ENCODE assay signal across 1 cellular context in genomic region chr20:25382704-25383370, GRCh38.
TF ChIP-seq lines count a peak whose summit lies in the region.

No MANE protein-coding gene starts in this region.

TF ChIP-seq in GM23338, 12 proteins besides CTCF, POLR2A, EP300 and RAD21 (continued from another document):
- TF ChIP-seq ZNF462 (CRISPR knock-in tag; IDR thresholded peaks at IDR 0.05) (no peak), EZH2 (IDR thresholded peaks at IDR 0.05; ENCODE audit: low read depth, unreplicated experiment) (no peak), POLR2AphosphoS5 (IDR thresholded peaks at IDR 0.05; ENCODE audit: low read depth) (no peak), ZNF114 (CRISPR knock-in tag; IDR thresholded peaks at IDR 0.05) (no peak), ETS1 (IDR thresholded peaks at IDR 0.05) (no peak), EZH2phosphoT487 (IDR thresholded peaks at IDR 0.05; ENCODE audit: unreplicated experiment) (no peak), CREB1 (CRISPR knock-in tag; IDR thresholded peaks at IDR 0.05; ENCODE audit: low read depth) (no peak), STAT1 (IDR thresholded peaks at IDR 0.05; ENCODE audit: unreplicated experiment) (no peak), REST (IDR thresholded peaks at IDR 0.05; ENCODE audit: unreplicated experiment) (no peak), JUNB (IDR thresholded peaks at IDR 0.05; ENCODE audit: unreplicated experiment) (no peak)
TF ChIP-seq in GM23338: peak in this region for 0.
